In the genomic region with DNA sequence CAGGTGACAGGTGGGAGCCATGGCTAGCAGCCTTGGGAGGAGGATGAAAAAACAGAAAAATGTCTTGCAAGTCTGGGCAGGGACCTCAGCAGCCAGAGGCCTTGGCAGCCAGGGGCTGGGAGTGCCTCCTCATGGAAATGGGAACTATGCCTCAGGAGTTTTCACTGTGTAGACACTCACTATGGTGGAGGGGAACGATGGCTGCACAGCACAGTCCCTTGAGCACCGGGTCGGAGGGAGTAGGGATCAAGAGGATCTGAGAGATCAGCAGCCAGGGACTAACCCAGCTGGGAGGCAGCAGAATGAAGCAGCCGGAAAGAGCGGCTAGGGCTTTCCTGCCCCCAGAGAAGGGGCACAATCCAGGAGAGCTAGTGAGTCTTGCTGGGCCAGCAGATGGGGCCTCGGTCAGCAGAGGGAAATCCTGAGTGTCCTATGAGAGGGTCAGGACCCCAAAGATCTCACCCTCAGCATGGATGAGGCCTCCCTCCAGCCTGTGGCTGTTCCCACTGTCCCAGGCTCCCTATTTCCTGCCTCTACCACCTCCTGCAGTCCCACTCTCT, we compare ENCODE assay signal across 9 cellular contexts. TPM values are rescaled to one million over a fixed set of nuclear protein-coding genes. Genes with fewer than 3 reads are reported as not detected.
DNase-seq lines count a peak whose midpoint lies in the region; ATAC-seq lines count a peak whose summit lies in the region.
"Had no signal": no experiment of that assay in that cellular context is flagged by ENCODE, and none has a peak within 500 bp of the region (broad histone marks: within the 10 kb centered on the region; RNA-seq: fewer than 3 reads in every experiment).

No MANE protein-coding gene starts in this region.

- no peaks in the 10 kb centered on the region for H3K36me3 ChIP-seq in H7 (replicated peaks; ENCODE audit: control insufficient read depth, insufficient read depth, low read length)

- H3K9me3 Mint-ChIP-seq in activated naive CD4-positive, alpha-beta T cell treated with anti-CD3 and anti-CD28 coated beads, Interleukin-2, amount 50 U/mL, for 72 hours: no peaks in the 10 kb centered on the region
- H3K9me3 Mint-ChIP-seq in stimulated activated memory B cell treated with anti-CD40 and anti-IgM and Interleukin-4, amounts not matched to agents 10 μg/mL and 1 μg/mL and 100 μg/mL, for 72 hours: no peaks in the 10 kb centered on the region

- peaks cover 2 to 6% of the 10 kb centered on the region in 2 donors for H3K36me3 Mint-ChIP-seq in activated naive CD4-positive, alpha-beta T cell treated with anti-CD3 and anti-CD28 coated beads, Interleukin-2, amount 50 U/mL, for 72 hours
- H3K36me3 Mint-ChIP-seq in stimulated activated memory B cell treated with anti-CD40 and anti-IgM and Interleukin-4, amounts not matched to agents 10 μg/mL and 1 μg/mL and 100 μg/mL, for 72 hours: no peaks in the 10 kb centered on the region

- H3K27me3 ChIP-seq in H7 (ENCODE audit: control insufficient read depth, insufficient read depth, low read length): no peaks in the 10 kb centered on the region

- H3K27ac Mint-ChIP-seq in activated naive CD4-positive, alpha-beta T cell treated with anti-CD3 and anti-CD28 coated beads, Interleukin-2, amount 50 U/mL, for 72 hours: peak overlapping the region; percentile 83 to 92
- H3K27ac Mint-ChIP-seq in stimulated activated memory B cell treated with anti-CD40 and anti-IgM and Interleukin-4, amounts not matched to agents 10 μg/mL and 1 μg/mL and 100 μg/mL, for 72 hours: peak overlapping the region; percentile 16

- H3K27me3 Mint-ChIP-seq in stimulated activated memory B cell treated with anti-CD40 and anti-IgM and Interleukin-4, amounts not matched to agents 10 μg/mL and 1 μg/mL and 100 μg/mL, for 72 hours: no peaks in the 10 kb centered on the region

- no peak overlapping the region for H3K4me3 Mint-ChIP-seq in stimulated activated memory B cell treated with anti-CD40 and anti-IgM and Interleukin-4, amounts not matched to agents 10 μg/mL and 1 μg/mL and 100 μg/mL, for 72 hours

- DNase-seq in H7: peak; percentile 17
- DNase-seq in activated naive CD4-positive, alpha-beta T cell treated with anti-CD3 and anti-CD28 coated beads, Interleukin-2, amount 50 U/mL, for 72 hours (ENCODE audit: low spot score in 2 of 2): peak in 1 of 2 donors; percentile 48
- peak; percentile 58 for DNase-seq in islet precursor cell
- no peak for DNase-seq in stimulated activated CD4-positive, alpha-beta T cell treated with anti-CD3 and anti-CD28 coated beads, Interleukin-1b, Interleukin-23, amount 100 ng/mL, for 48 hours
- no peak for DNase-seq in dedifferentiated amniotic fluid mesenchymal stem cell (ENCODE audit: extremely low spot score)
- DNase-seq in occipital lobe (lab: John Stamatoyannopoulos, UW): no peak
- DNase-seq in NCI-H69 (lab: John Stamatoyannopoulos, UW): no peak
- DNase-seq: NCI-H1105 treated with DMSO at 0.1 percent for 48 hours had no signal

- ATAC-seq in activated naive CD4-positive, alpha-beta T cell treated with anti-CD3 and anti-CD28 coated beads, Interleukin-2, amount 50 U/mL, for 72 hours: no peak
- ATAC-seq in stimulated activated memory B cell treated with anti-CD40 and anti-IgM and Interleukin-4, amounts not matched to agents 10 μg/mL and 1 μg/mL and 100 μg/mL, for 72 hours: peak; percentile 15

- no peak overlapping the region for H3K4me3 ChIP-seq in H7 (ENCODE audit: insufficient read depth, low read depth, low read length)

- H3K4me1 Mint-ChIP-seq in stimulated activated memory B cell treated with anti-CD40 and anti-IgM and Interleukin-4, amounts not matched to agents 10 μg/mL and 1 μg/mL and 100 μg/mL, for 72 hours: peaks cover 49% of the 10 kb centered on the region

RNA-seq across cellular contexts. Expression of a gene that starts 6.2 kb away (rescaled TPM):
- 443 and 463 TPM in 2 replicates for total RNA-seq in H7 (2014; rRNA removed; shearing (Covaris generic))
- 1,000 to 10,000 TPM; 1,006 to 1,113 TPM for total RNA-seq in activated naive CD4-positive, alpha-beta T cell treated with anti-CD3 and anti-CD28 coated beads, Interleukin-2, amount 50 U/mL, for 72 hours
- total RNA-seq in occipital lobe: 252 TPM

RNA-seq across cellular contexts. Expression of a gene that starts 23.5 kb away (rescaled TPM):
- total RNA-seq in H7 (2014; rRNA removed; shearing (Covaris generic)): 0.30 and 0.45 TPM in 2 replicates
- total RNA-seq in activated naive CD4-positive, alpha-beta T cell treated with anti-CD3 and anti-CD28 coated beads, Interleukin-2, amount 50 U/mL, for 72 hours: under 1 TPM; 0.18 to 0.58 TPM
- total RNA-seq in occipital lobe: 1.2 TPM

RNA-seq across cellular contexts. Expression of a gene that starts 56.3 kb away (rescaled TPM):
- total RNA-seq in H7 (2014; rRNA removed; shearing (Covaris generic)): 5.8 and 7.2 TPM in 2 replicates
- total RNA-seq in activated naive CD4-positive, alpha-beta T cell treated with anti-CD3 and anti-CD28 coated beads, Interleukin-2, amount 50 U/mL, for 72 hours: under 1 TPM in 1 of 2 donors, not detected in 1; 0.33 TPM
- total RNA-seq in occipital lobe: 2.3 TPM

Comparison
In these comparisons a context has a peak if more than half of its experiments do, and no peak if none do; other contexts are left out.
1. DNase-seq: peak in H7 (single experiment) and islet precursor cell (single experiment); none in stimulated activated CD4-positive, alpha-beta T cell treated with anti-CD3 and anti-CD28 coated beads, Interleukin-1b, Interleukin-23, amount 100 ng/mL, for 48 hours (single experiment), dedifferentiated amniotic fluid mesenchymal stem cell (single experiment), occipital lobe (single experiment) and NCI-H69 (single experiment).